35 cellular contexts compared by ENCODE assay signal in the genomic region with DNA sequence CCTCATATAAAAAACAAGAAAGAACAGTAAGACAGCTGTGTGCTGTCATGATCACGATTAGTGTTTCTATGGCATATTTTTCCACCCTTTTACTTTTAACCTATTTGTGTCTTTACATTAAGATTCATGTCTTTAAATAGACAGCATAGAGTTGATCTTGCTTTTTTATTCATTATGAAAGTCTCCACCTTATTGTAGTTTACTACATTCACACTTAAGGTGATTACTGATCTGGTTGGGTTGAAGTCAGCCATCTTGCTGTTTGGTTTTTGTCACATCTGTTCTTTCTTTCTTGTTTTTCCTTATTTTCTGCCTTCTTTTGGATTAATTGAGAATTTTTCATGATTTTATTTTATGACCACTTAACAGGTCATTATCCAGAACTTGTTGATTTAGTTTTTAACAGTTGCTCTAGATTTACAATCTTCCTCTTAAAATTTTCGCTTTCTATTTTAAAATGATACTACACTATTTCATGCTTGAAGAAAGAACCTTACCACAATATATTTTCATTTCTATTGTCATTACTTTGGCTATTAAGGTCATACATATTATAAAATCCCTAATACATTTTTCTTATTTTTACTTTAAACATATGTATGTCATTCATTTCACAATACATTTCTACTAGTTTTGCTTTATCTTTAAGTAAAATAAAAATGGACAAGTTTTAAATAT.
"Had no signal": no experiment of that assay in that cellular context is flagged by ENCODE, and none has a peak within 500 bp of the region (broad histone marks: within the 10 kb centered on the region; RNA-seq: fewer than 3 reads in every experiment).

No MANE protein-coding gene starts in this region.

- DNase-seq: activated CD4-positive, alpha-beta memory T cell treated with anti-CD3 and anti-CD28 coated beads, Interleukin-2, amount 10 ng/mL, durations not matched to agents 7 days and 5 days; activated CD4-positive, alpha-beta T cell treated with anti-CD3 and anti-CD28 coated beads for 1 hour; activated CD4-positive, alpha-beta T cell treated with anti-CD3 and anti-CD28 coated beads for 48 hours; activated CD4-positive, CD25-positive, alpha-beta regulatory T cell; activated CD8-positive, alpha-beta memory T cell treated with anti-CD3 and anti-CD28 coated beads for 24 hours; activated CD8-positive, alpha-beta memory T cell treated with anti-CD3 and anti-CD28 coated beads, Interleukin-2, amount 10 ng/mL, durations not matched to agents 7 days and 5 days; activated CD8-positive, alpha-beta memory T cell treated with anti-CD3 and anti-CD28 coated beads, Interleukin-2, amount 50 U/mL, for 48 hours; activated effector memory CD4-positive, alpha-beta T cell treated with Interleukin-2 at 50 U/mL for 16 hours; activated naive CD4-positive, alpha-beta T cell treated with anti-CD3 and anti-CD28 coated beads, Interleukin-2, amount 50 U/mL, for 16 hours; activated naive CD8-positive, alpha-beta T cell treated with anti-CD3 and anti-CD28 coated beads, Interleukin-2, amount 10 ng/mL, durations not matched to agents 7 days and 5 days; activated T-cell treated with anti-CD3 and anti-CD28 coated beads, Interleukin-2, amount 50 U/mL, for 48 hours; amygdala; Kasumi-1; MM.1S; MV-4-11; NCI-H1092; NCI-H1436 treated with DMSO at 0.1 percent for 48 hours; NCI-H1694 treated with DMSO at 0.1 percent for 48 hours; NCI-H2029; NCI-H2171; NCI-H510A treated with DMSO at 0.1 percent for 48 hours; NCI-H69; NCI-H82; SHP77; SK-N-SH; T-cell; T-helper 2 cell; T1000; WERI-Rb-1 had no signal

- H3K4me3 Mint-ChIP-seq: activated CD4-positive, alpha-beta memory T cell treated with anti-CD3 and anti-CD28 coated beads, Interleukin-2, amount 10 ng/mL, durations not matched to agents 7 days and 5 days; activated CD8-positive, alpha-beta memory T cell treated with anti-CD3 and anti-CD28 coated beads, Interleukin-2, amount 10 ng/mL, durations not matched to agents 7 days and 5 days; activated naive CD8-positive, alpha-beta T cell treated with anti-CD3 and anti-CD28 coated beads, Interleukin-2, amount 10 ng/mL, durations not matched to agents 7 days and 5 days; central memory CD8-positive, alpha-beta T cell; T-cell had no signal

- H3K27me3 ChIP-seq: ascending aorta, cardiac muscle cell, SJSA1 had no signal

- H3K27ac ChIP-seq: ascending aorta, cardiac muscle cell, coronary artery, SJSA1, WERI-Rb-1 had no signal

- H3K36me3 ChIP-seq: ascending aorta, cardiac muscle cell, SJSA1, WERI-Rb-1 had no signal

- H3K4me3 ChIP-seq: ascending aorta, cardiac muscle cell, coronary artery, SJSA1 had no signal

- H3K4me2 ChIP-seq: SK-N-SH had no signal

- H3K4me1 Mint-ChIP-seq: activated CD4-positive, alpha-beta memory T cell treated with anti-CD3 and anti-CD28 coated beads, Interleukin-2, amount 10 ng/mL, durations not matched to agents 7 days and 5 days; activated CD8-positive, alpha-beta memory T cell treated with anti-CD3 and anti-CD28 coated beads, Interleukin-2, amount 10 ng/mL, durations not matched to agents 7 days and 5 days; activated naive CD8-positive, alpha-beta T cell treated with anti-CD3 and anti-CD28 coated beads, Interleukin-2, amount 10 ng/mL, durations not matched to agents 7 days and 5 days; central memory CD8-positive, alpha-beta T cell; T-cell had no signal

- H3K36me3 Mint-ChIP-seq: activated CD8-positive, alpha-beta memory T cell treated with anti-CD3 and anti-CD28 coated beads, Interleukin-2, amount 10 ng/mL, durations not matched to agents 7 days and 5 days; activated naive CD8-positive, alpha-beta T cell treated with anti-CD3 and anti-CD28 coated beads, Interleukin-2, amount 10 ng/mL, durations not matched to agents 7 days and 5 days; T-cell had no signal

- H3K4me1 ChIP-seq: ascending aorta, SJSA1 had no signal

- H3K9me3 Mint-ChIP-seq: activated naive CD8-positive, alpha-beta T cell treated with anti-CD3 and anti-CD28 coated beads, Interleukin-2, amount 10 ng/mL, durations not matched to agents 7 days and 5 days had no signal

- H3K27ac Mint-ChIP-seq: activated CD4-positive, alpha-beta memory T cell treated with anti-CD3 and anti-CD28 coated beads, Interleukin-2, amount 10 ng/mL, durations not matched to agents 7 days and 5 days; activated CD8-positive, alpha-beta memory T cell treated with anti-CD3 and anti-CD28 coated beads, Interleukin-2, amount 10 ng/mL, durations not matched to agents 7 days and 5 days; activated naive CD8-positive, alpha-beta T cell treated with anti-CD3 and anti-CD28 coated beads, Interleukin-2, amount 10 ng/mL, durations not matched to agents 7 days and 5 days; T-cell had no signal

- H3K27me3 Mint-ChIP-seq: activated CD4-positive, alpha-beta memory T cell treated with anti-CD3 and anti-CD28 coated beads, Interleukin-2, amount 10 ng/mL, durations not matched to agents 7 days and 5 days; activated CD8-positive, alpha-beta memory T cell treated with anti-CD3 and anti-CD28 coated beads, Interleukin-2, amount 10 ng/mL, durations not matched to agents 7 days and 5 days; activated naive CD8-positive, alpha-beta T cell treated with anti-CD3 and anti-CD28 coated beads, Interleukin-2, amount 10 ng/mL, durations not matched to agents 7 days and 5 days; central memory CD8-positive, alpha-beta T cell; T-cell had no signal

- ATAC-seq: activated CD8-positive, alpha-beta memory T cell treated with anti-CD3 and anti-CD28 coated beads, Interleukin-2, amount 10 ng/mL, durations not matched to agents 7 days and 5 days; Panc1; T-cell had no signal

- H3K9me3 ChIP-seq: ascending aorta, SJSA1, SK-N-SH had no signal

- H3K9me2 ChIP-seq: SK-N-SH had no signal

- H3K9ac ChIP-seq: SK-N-SH had no signal
